Comparison of ENCODE assay signal across 10 cellular contexts in the genomic region with DNA sequence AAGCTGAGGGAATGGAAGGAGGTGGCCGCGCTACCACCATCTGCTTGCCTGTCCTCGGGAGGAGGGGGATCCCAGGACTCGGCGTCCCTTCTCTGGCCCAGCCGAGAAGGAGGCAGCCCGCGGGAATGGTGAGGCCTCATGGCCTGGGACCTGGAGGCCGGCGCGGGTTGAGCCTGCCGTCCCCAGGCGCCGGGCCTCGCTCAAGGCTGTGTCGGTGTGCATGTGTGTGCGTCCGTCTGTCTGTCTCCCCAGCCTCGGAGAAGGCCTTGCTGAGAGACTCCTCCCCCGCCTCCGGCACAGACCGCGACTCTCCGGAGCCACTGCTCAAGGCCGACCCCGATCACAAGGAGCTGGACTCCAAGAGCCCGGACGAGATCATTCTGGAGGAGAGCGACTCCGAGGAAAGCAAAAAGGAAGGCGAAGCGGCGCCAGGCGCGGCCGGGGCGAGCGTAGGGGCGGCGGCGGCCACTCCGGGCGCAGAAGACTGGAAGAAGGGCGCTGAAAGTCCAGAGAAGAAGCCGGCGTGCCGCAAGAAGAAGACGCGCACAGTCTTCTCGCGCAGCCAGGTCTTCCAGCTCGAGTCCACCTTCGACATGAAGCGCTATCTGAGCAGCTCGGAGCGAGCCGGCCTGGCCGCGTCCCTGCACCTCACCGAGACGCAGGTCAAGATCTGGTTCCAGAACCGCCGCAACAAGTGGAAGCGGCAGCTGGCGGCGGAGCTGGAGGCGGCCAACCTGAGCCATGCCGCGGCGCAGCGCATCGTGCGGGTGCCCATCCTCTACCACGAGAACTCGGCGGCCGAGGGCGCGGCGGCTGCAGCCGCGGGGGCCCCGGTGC. TPM values are rescaled to one million over a fixed set of nuclear protein-coding genes. Genes with fewer than 3 reads are reported as not detected.
DNase-seq lines count a peak whose midpoint lies in the region; ATAC-seq and TF ChIP-seq lines count a peak whose summit lies in the region.
"Had no signal": no experiment of that assay in that cellular context is flagged by ENCODE, and none has a peak within 500 bp of the region (broad histone marks: within the 10 kb centered on the region; RNA-seq: fewer than 3 reads in every experiment).

No MANE protein-coding gene starts in this region.

- no peak for TF ChIP-seq CTCF in testis (IDR thresholded peaks at IDR 0.05)

- H3K27ac ChIP-seq in testis: no peak overlapping the region

- H3K27ac Mint-ChIP-seq in activated naive CD4-positive, alpha-beta T cell treated with anti-CD3 and anti-CD28 coated beads, Interleukin-2, amount 10 ng/mL, durations not matched to agents 7 days and 5 days: peak overlapping the region; percentile 84
- H3K27ac Mint-ChIP-seq in activated CD4-positive, alpha-beta memory T cell treated with anti-CD3 and anti-CD28 coated beads for 36 hours: peak overlapping the region; percentile 59

- no peaks in the 10 kb centered on the region for H3K36me3 ChIP-seq in testis (ENCODE audit: low read depth, missing control alignments)

- peaks cover 50% of the 10 kb centered on the region for H3K4me1 Mint-ChIP-seq in activated naive CD4-positive, alpha-beta T cell treated with anti-CD3 and anti-CD28 coated beads, Interleukin-2, amount 10 ng/mL, durations not matched to agents 7 days and 5 days
- peaks cover 41% of the 10 kb centered on the region for H3K4me1 Mint-ChIP-seq in activated CD4-positive, alpha-beta memory T cell treated with anti-CD3 and anti-CD28 coated beads for 36 hours (ENCODE audit: low read depth)

- no peaks in the 10 kb centered on the region for H3K9me3 ChIP-seq in iPS-18c (ENCODE audit: control insufficient read depth, insufficient read depth, low read length)
- no peaks in the 10 kb centered on the region for H3K9me3 ChIP-seq in testis

- H3K27me3 Mint-ChIP-seq in activated naive CD4-positive, alpha-beta T cell treated with anti-CD3 and anti-CD28 coated beads, Interleukin-2, amount 10 ng/mL, durations not matched to agents 7 days and 5 days: peaks cover 100% of the 10 kb centered on the region
- H3K27me3 Mint-ChIP-seq in activated CD4-positive, alpha-beta memory T cell treated with anti-CD3 and anti-CD28 coated beads for 36 hours: peaks cover 77% of the 10 kb centered on the region

- H3K4me3 Mint-ChIP-seq in activated naive CD4-positive, alpha-beta T cell treated with anti-CD3 and anti-CD28 coated beads, Interleukin-2, amount 10 ng/mL, durations not matched to agents 7 days and 5 days: peak overlapping the region; percentile 66
- H3K4me3 Mint-ChIP-seq in activated CD4-positive, alpha-beta memory T cell treated with anti-CD3 and anti-CD28 coated beads for 36 hours: peak overlapping the region; percentile 80

- peaks cover 3% of the 10 kb centered on the region for H3K36me3 Mint-ChIP-seq in activated naive CD4-positive, alpha-beta T cell treated with anti-CD3 and anti-CD28 coated beads, Interleukin-2, amount 10 ng/mL, durations not matched to agents 7 days and 5 days
- peaks cover 2% of the 10 kb centered on the region for H3K36me3 Mint-ChIP-seq in activated CD4-positive, alpha-beta memory T cell treated with anti-CD3 and anti-CD28 coated beads for 36 hours

- ATAC-seq in GM19035 (IDR thresholded peaks at IDR 0.05; ENCODE audit: unreplicated experiment): no peak

- H3K27me3 ChIP-seq in testis: peaks cover 21% of the 10 kb centered on the region

- H3K4me3 ChIP-seq in iPS-18c (ENCODE audit: insufficient read depth, low read depth, low read length) (peak overlapping the region; percentile 46), testis (peak overlapping the region; percentile 12 to 43)
- H3K4me3 ChIP-seq: lung had no signal

- TF ChIP-seq POLR2A in testis (IDR thresholded peaks at IDR 0.05): no peak

- H3K4me1 ChIP-seq in testis: peaks cover 12% of the 10 kb centered on the region

- intact Hi-C loops in activated CD4-positive, alpha-beta memory T cell treated with anti-CD3 and anti-CD28 coated beads for 36 hours (cut with micrococcal nuclease): loop anchor here (10.0 kb wide), 1 partner anchor 1308 kb away; no protein-coding TSS in a partner anchor
- intact Hi-C loops in testis (cut with DNase I; ENCODE audit: low total_unique reads): loop anchor here (5.0 kb wide), 1 partner anchor 420 kb away; no protein-coding TSS in a partner anchor

- WGBS in testis, 2 donors: 1 to 4% methylated on average over 26 to 82 of the region's 83 CpGs

- H3K9me3 Mint-ChIP-seq in activated naive CD4-positive, alpha-beta T cell treated with anti-CD3 and anti-CD28 coated beads, Interleukin-2, amount 10 ng/mL, durations not matched to agents 7 days and 5 days: no peaks in the 10 kb centered on the region
- no peaks in the 10 kb centered on the region for H3K9me3 Mint-ChIP-seq in activated CD4-positive, alpha-beta memory T cell treated with anti-CD3 and anti-CD28 coated beads for 36 hours

- CTCF ChIA-PET in activated naive CD4-positive, alpha-beta T cell treated with anti-CD3 and anti-CD28 coated beads, Interleukin-2, amount 10 ng/mL, durations not matched to agents 7 days and 5 days (lab: Charles Lee): interaction anchor here (0.6 to 0.9 kb wide), 2 partner anchors 11 to 15 kb away, joined by 3 read pairs; partner anchors contain the start of gene HMX2
- CTCF ChIA-PET in activated CD4-positive, alpha-beta memory T cell treated with anti-CD3 and anti-CD28 coated beads for 36 hours (lab: Charles Lee): no interaction called here

- POLR2A ChIA-PET in activated CD4-positive, alpha-beta memory T cell treated with anti-CD3 and anti-CD28 coated beads for 36 hours (lab: Charles Lee): interaction anchor here (0.9 kb wide), 1 partner anchor 13 kb away, joined by 3 read pairs; no protein-coding TSS in a partner anchor

- no peak for DNase-seq in activated naive CD4-positive, alpha-beta T cell treated with anti-CD3 and anti-CD28 coated beads, Interleukin-2, amount 10 ng/mL, durations not matched to agents 7 days and 5 days
- no peak for DNase-seq in activated naive CD4-positive, alpha-beta T cell treated with Interleukin-2 at 50 U/mL for 16 hours
- DNase-seq in activated CD4-positive, alpha-beta memory T cell treated with anti-CD3 and anti-CD28 coated beads for 36 hours: peak; percentile 40
- no peak for DNase-seq in testis
- DNase-seq in activated gamma-delta T cell treated with Interleukin-2 at 50 U/mL for 16 hours: no peak
- no peak for DNase-seq in NCI-H774 (lab: John Stamatoyannopoulos, UW)

RNA-seq across cellular contexts. Expression of gene HMX3, which starts 1.3 kb away (rescaled TPM):
- total RNA-seq in activated CD4-positive, alpha-beta memory T cell treated with anti-CD3 and anti-CD28 coated beads for 36 hours: under 1 TPM; 0.19 to 0.24 TPM
- under 1 TPM; 0.25 to 0.55 TPM for total RNA-seq in testis
- polyA plus RNA-seq in testis (ENCODE audit: insufficient read depth, low read depth, low replicate concordance): not detected
- total RNA-seq: lung, subcutaneous adipose tissue had no signal
- polyA plus RNA-seq: lung had no signal

RNA-seq across cellular contexts. Expression of gene HMX2, which starts 10.9 kb away (rescaled TPM):
- under 1 TPM; 0.31 to 0.43 TPM for total RNA-seq in activated CD4-positive, alpha-beta memory T cell treated with anti-CD3 and anti-CD28 coated beads for 36 hours
- under 1 TPM; 0.19 to 0.47 TPM for total RNA-seq in testis
- polyA plus RNA-seq in testis (ENCODE audit: insufficient read depth, low read depth, low replicate concordance): not detected
- total RNA-seq: lung, subcutaneous adipose tissue had no signal
- polyA plus RNA-seq: lung had no signal

RNA-seq across cellular contexts. Expression of gene BUB3, which starts 17.2 kb away (rescaled TPM):
- total RNA-seq in activated CD4-positive, alpha-beta memory T cell treated with anti-CD3 and anti-CD28 coated beads for 36 hours: 100 to 1,000 TPM; 259 to 265 TPM
- 10 to 100 TPM; 78.7 to 96.0 TPM for total RNA-seq in testis
- polyA plus RNA-seq in testis (ENCODE audit: insufficient read depth, low read depth, low replicate concordance): 148 TPM
